ENCODE assay signal across 1 cellular context in genomic region chr6:158853072-158853871, GRCh38.
TF ChIP-seq lines count a peak whose summit lies in the region.

No MANE protein-coding gene starts in this region.

TF ChIP-seq in HepG2, 621 proteins besides CTCF, POLR2A, EP300 and RAD21 (continued from another document):
- TF ChIP-seq HMG20B (CRISPR knock-in tag; conservative IDR thresholded peaks at IDR 0.05): peak; percentile 59; the same call in 1 of the 2 replicates
- 0 out of 2 replicates have a peak, but pooled peaks have one; percentile 24 for TF ChIP-seq FOXK2 (IDR thresholded peaks at IDR 0.05)
- TF ChIP-seq ZNF790 (CRISPR knock-in tag; IDR thresholded peaks at IDR 0.05; ENCODE audit: borderline replicate concordance): no peak
- TF ChIP-seq ZSCAN9 (CRISPR knock-in tag; IDR thresholded peaks at IDR 0.05; ENCODE audit: borderline replicate concordance): no peak
- TF ChIP-seq SP2 (CRISPR knock-in tag; IDR thresholded peaks at IDR 0.05): no peak
- no peak for TF ChIP-seq GRHL1 (CRISPR knock-in tag; conservative IDR thresholded peaks at IDR 0.05)
- TF ChIP-seq PITX1 (CRISPR knock-in tag; IDR thresholded peaks at IDR 0.05): peak; percentile 23; the same call in 1 of the 2 replicates
- TF ChIP-seq NPAS2 (CRISPR knock-in tag; IDR thresholded peaks at IDR 0.05; ENCODE audit: borderline replicate concordance): no peak
- TF ChIP-seq HOXA3 (CRISPR knock-in tag; IDR thresholded peaks at IDR 0.05): 0 out of 2 replicates have a peak, but pooled peaks have one; percentile 14
- no peak for TF ChIP-seq ZNF549 (CRISPR knock-in tag; IDR thresholded peaks at IDR 0.05)
- TF ChIP-seq, protein P1, sequence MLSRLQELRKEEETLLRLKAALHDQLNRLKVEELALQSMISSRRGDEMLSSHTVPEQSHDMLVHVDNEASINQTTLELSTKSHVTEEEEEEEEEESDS (CRISPR knock-in tag; IDR thresholded peaks at IDR 0.05; ENCODE audit: borderline replicate concordance): no peak
- TF ChIP-seq XBP1 (CRISPR knock-in tag; IDR thresholded peaks at IDR 0.05): no peak
- TF ChIP-seq, protein P2, sequence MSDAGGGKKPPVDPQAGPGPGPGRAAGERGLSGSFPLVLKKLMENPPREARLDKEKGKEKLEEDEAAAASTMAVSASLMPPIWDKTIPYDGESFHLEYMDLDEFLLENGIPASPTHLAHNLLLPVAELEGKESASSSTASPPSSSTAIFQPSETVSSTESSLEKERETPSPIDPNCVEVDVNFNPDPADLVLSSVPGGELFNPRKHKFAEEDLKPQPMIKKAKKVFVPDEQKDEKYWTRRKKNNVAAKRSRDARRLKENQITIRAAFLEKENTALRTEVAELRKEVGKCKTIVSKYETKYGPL (CRISPR knock-in tag; IDR thresholded peaks at IDR 0.05): 0 out of 2 replicates have a peak, but pooled peaks have one; percentile 19
- 0 out of 2 replicates have a peak, but pooled peaks have one; percentile 35 for TF ChIP-seq SIX1 (CRISPR knock-in tag; IDR thresholded peaks at IDR 0.05; ENCODE audit: borderline replicate concordance)
- no peak for TF ChIP-seq GABPA (IDR thresholded peaks at IDR 0.05; ENCODE audit: low read depth, low read length)
- peak; percentile 79 for TF ChIP-seq GABPA (CRISPR knock-in tag; IDR thresholded peaks at IDR 0.05; ENCODE audit: low read depth)
- 0 out of 2 replicates have a peak, but pooled peaks have one; percentile 27 for TF ChIP-seq NFKB2 (CRISPR knock-in tag; IDR thresholded peaks at IDR 0.05; ENCODE audit: borderline replicate concordance)
- no peak for TF ChIP-seq SKI (IDR thresholded peaks at IDR 0.05; ENCODE audit: partially characterized antibody)
- peak; percentile 84 for TF ChIP-seq PRDM10 (CRISPR knock-in tag; IDR thresholded peaks at IDR 0.05; ENCODE audit: low read depth)
- TF ChIP-seq FOXM1 (CRISPR knock-in tag; IDR thresholded peaks at IDR 0.05): no peak
- peak; percentile 85 for TF ChIP-seq SOX5 (CRISPR knock-in tag; IDR thresholded peaks at IDR 0.05; ENCODE audit: borderline replicate concordance)
- TF ChIP-seq MED8 (CRISPR knock-in tag; IDR thresholded peaks at IDR 0.05; ENCODE audit: insufficient replicate concordance): no peak
- TF ChIP-seq DNMT3B (CRISPR knock-in tag; conservative IDR thresholded peaks at IDR 0.05): peak; percentile 77; the same call in 1 of the 2 replicates
- TF ChIP-seq ZFP37 (CRISPR knock-in tag; IDR thresholded peaks at IDR 0.05; ENCODE audit: borderline replicate concordance): 0 out of 2 replicates have a peak, but pooled peaks have one; percentile 15
- TF ChIP-seq ADNP (CRISPR knock-in tag; IDR thresholded peaks at IDR 0.05): no peak
- peak; percentile 77; the same call in 1 of the 2 replicates for TF ChIP-seq YEATS2 (CRISPR knock-in tag; IDR thresholded peaks at IDR 0.05; ENCODE audit: borderline replicate concordance)
- TF ChIP-seq PLRG1 (conservative IDR thresholded peaks at IDR 0.05): peak; percentile 86; the same call in 1 of the 2 replicates
- peak; percentile 17 for TF ChIP-seq ASH2L (IDR thresholded peaks at IDR 0.05; ENCODE audit: insufficient read length, low read depth, low read length)
- TF ChIP-seq ZFP36L2 (CRISPR knock-in tag; IDR thresholded peaks at IDR 0.05): no peak
- peak; percentile 83 for TF ChIP-seq GATAD2A (CRISPR knock-in tag; IDR thresholded peaks at IDR 0.05)
- TF ChIP-seq, protein P3, sequence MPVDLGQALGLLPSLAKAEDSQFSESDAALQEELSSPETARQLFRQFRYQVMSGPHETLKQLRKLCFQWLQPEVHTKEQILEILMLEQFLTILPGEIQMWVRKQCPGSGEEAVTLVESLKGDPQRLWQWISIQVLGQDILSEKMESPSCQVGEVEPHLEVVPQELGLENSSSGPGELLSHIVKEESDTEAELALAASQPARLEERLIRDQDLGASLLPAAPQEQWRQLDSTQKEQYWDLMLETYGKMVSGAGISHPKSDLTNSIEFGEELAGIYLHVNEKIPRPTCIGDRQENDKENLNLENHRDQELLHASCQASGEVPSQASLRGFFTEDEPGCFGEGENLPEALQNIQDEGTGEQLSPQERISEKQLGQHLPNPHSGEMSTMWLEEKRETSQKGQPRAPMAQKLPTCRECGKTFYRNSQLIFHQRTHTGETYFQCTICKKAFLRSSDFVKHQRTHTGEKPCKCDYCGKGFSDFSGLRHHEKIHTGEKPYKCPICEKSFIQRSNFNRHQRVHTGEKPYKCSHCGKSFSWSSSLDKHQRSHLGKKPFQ (CRISPR knock-in tag; IDR thresholded peaks at IDR 0.05; ENCODE audit: insufficient replicate concordance): no peak
- TF ChIP-seq ZNF496 (CRISPR knock-in tag; IDR thresholded peaks at IDR 0.05; ENCODE audit: insufficient replicate concordance): no peak
- TF ChIP-seq YEATS4 (CRISPR knock-in tag; IDR thresholded peaks at IDR 0.05; ENCODE audit: borderline replicate concordance): no peak
- TF ChIP-seq ETV5 (CRISPR knock-in tag; IDR thresholded peaks at IDR 0.05; ENCODE audit: borderline replicate concordance): peak; percentile 92
- TF ChIP-seq NRL (CRISPR knock-in tag; IDR thresholded peaks at IDR 0.05; ENCODE audit: borderline replicate concordance): no peak
- peak; percentile 58; the same call in 1 of the 2 replicates for TF ChIP-seq JUNB (CRISPR knock-in tag; IDR thresholded peaks at IDR 0.05; ENCODE audit: borderline replicate concordance)
- TF ChIP-seq, protein P4, sequence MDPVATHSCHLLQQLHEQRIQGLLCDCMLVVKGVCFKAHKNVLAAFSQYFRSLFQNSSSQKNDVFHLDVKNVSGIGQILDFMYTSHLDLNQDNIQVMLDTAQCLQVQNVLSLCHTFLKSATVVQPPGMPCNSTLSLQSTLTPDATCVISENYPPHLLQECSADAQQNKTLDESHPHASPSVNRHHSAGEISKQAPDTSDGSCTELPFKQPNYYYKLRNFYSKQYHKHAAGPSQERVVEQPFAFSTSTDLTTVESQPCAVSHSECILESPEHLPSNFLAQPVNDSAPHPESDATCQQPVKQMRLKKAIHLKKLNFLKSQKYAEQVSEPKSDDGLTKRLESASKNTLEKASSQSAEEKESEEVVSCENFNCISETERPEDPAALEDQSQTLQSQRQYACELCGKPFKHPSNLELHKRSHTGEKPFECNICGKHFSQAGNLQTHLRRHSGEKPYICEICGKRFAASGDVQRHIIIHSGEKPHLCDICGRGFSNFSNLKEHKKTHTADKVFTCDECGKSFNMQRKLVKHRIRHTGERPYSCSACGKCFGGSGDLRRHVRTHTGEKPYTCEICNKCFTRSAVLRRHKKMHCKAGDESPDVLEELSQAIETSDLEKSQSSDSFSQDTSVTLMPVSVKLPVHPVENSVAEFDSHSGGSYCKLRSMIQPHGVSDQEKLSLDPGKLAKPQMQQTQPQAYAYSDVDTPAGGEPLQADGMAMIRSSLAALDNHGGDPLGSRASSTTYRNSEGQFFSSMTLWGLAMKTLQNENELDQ (CRISPR knock-in tag; IDR thresholded peaks at IDR 0.05; ENCODE audit: borderline replicate concordance): no peak
- TF ChIP-seq ZBTB7B (CRISPR knock-in tag; IDR thresholded peaks at IDR 0.05): peak; percentile 72
- peak; percentile 71; the same call in 1 of the 2 replicates for TF ChIP-seq FOSL1 (CRISPR knock-in tag; IDR thresholded peaks at IDR 0.05; ENCODE audit: borderline replicate concordance)
- no peak for TF ChIP-seq REL (CRISPR knock-in tag; conservative IDR thresholded peaks at IDR 0.05)
- no peak for TF ChIP-seq HOXA5 (CRISPR knock-in tag; IDR thresholded peaks at IDR 0.05)
- TF ChIP-seq MYC (CRISPR knock-in tag; IDR thresholded peaks at IDR 0.05; ENCODE audit: borderline replicate concordance): 0 out of 2 replicates have a peak, but pooled peaks have one; percentile 25
- peak; percentile 49; the same call in 1 of the 2 replicates for TF ChIP-seq IRF2 (CRISPR knock-in tag; IDR thresholded peaks at IDR 0.05)
- TF ChIP-seq HCFC1 (IDR thresholded peaks at IDR 0.05; ENCODE audit: low read depth, low read length): no peak
- TF ChIP-seq, protein P5, sequence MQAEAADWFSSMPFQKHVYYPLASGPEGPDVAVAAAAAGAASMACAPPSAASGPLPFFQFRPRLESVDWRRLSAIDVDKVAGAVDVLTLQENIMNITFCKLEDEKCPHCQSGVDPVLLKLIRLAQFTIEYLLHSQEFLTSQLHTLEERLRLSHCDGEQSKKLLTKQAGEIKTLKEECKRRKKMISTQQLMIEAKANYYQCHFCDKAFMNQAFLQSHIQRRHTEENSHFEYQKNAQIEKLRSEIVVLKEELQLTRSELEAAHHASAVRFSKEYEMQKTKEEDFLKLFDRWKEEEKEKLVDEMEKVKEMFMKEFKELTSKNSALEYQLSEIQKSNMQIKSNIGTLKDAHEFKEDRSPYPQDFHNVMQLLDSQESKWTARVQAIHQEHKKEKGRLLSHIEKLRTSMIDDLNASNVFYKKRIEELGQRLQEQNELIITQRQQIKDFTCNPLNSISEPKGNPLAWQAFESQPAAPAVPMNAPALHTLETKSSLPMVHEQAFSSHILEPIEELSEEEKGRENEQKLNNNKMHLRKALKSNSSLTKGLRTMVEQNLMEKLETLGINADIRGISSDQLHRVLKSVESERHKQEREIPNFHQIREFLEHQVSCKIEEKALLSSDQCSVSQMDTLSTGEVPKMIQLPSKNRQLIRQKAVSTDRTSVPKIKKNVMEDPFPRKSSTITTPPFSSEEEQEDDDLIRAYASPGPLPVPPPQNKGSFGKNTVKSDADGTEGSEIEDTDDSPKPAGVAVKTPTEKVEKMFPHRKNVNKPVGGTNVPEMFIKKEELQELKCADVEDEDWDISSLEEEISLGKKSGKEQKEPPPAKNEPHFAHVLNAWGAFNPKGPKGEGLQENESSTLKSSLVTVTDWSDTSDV (CRISPR knock-in tag; IDR thresholded peaks at IDR 0.05): no peak
- TF ChIP-seq ZNF878 (CRISPR knock-in tag; IDR thresholded peaks at IDR 0.05): 0 out of 2 replicates have a peak, but pooled peaks have one; percentile 22
- no peak for TF ChIP-seq ZNF570 (CRISPR knock-in tag; IDR thresholded peaks at IDR 0.05; ENCODE audit: borderline replicate concordance)
- no peak for TF ChIP-seq NFE2L2 (IDR thresholded peaks at IDR 0.05; ENCODE audit: low read length)
- TF ChIP-seq TCF12 (IDR thresholded peaks at IDR 0.05): no peak
- TF ChIP-seq TCF12 (CRISPR knock-in tag; IDR thresholded peaks at IDR 0.05): peak; percentile 66; the same call in 1 of the 2 replicates
- no peak for TF ChIP-seq ZMYM4 (CRISPR knock-in tag; IDR thresholded peaks at IDR 0.05)
TF ChIP-seq in HepG2: peak in this region for 152.
